ENCODE assay signal across 12 cellular contexts in genomic region chr6:110543106-110543505, GRCh38.
DNase-seq lines count a peak whose midpoint lies in the region; ATAC-seq and TF ChIP-seq lines count a peak whose summit lies in the region.
"Had no signal": no experiment of that assay in that cellular context is flagged by ENCODE, and none has a peak within 500 bp of the region (broad histone marks: within the 10 kb centered on the region; RNA-seq: fewer than 3 reads in every experiment).

No MANE protein-coding gene starts in this region.

- no peak overlapping the region for H2AFZ ChIP-seq in PC-3 (ENCODE audit: low read length)

- peak overlapping the region; percentile 60 for H3K4me3 Mint-ChIP-seq in stimulated activated effector memory CD8-positive, alpha-beta T cell treated with anti-CD3 and anti-CD28 coated beads, Interleukin-12 subunit alpha, Interleukin-12 subunit beta, amount 100 ng/mL, for 72 hours
- H3K4me3 Mint-ChIP-seq: activated T-cell treated with anti-CD3 and anti-CD28 coated beads, Interleukin-2, amount 50 U/mL, for 24 hours; neural crest cell had no signal

- ATAC-seq in PC-3 (peak; percentile 62), Right ventricle myocardium superior (ENCODE audit: poor library complexity) (peak; percentile 42), HG02610 (IDR thresholded peaks at IDR 0.05; ENCODE audit: unreplicated experiment) (no peak), HG02870 (IDR thresholded peaks at IDR 0.05; ENCODE audit: unreplicated experiment) (no peak)
- ATAC-seq in stimulated activated effector memory CD8-positive, alpha-beta T cell treated with anti-CD3 and anti-CD28 coated beads, Interleukin-12 subunit alpha, Interleukin-12 subunit beta, amount 100 ng/mL, for 72 hours = peak; percentile 14

- H3K9ac ChIP-seq in PC-3 (ENCODE audit: low read length) = peak overlapping the region; percentile 25; the same call in 1 of the 2 replicates

- H3F3A ChIP-seq in PC-3 (ENCODE audit: low read length, unreplicated experiment) = peaks cover 7% of the 10 kb centered on the region

- H3K27ac Mint-ChIP-seq in stimulated activated effector memory CD8-positive, alpha-beta T cell treated with anti-CD3 and anti-CD28 coated beads, Interleukin-12 subunit alpha, Interleukin-12 subunit beta, amount 100 ng/mL, for 72 hours = no peak overlapping the region
- H3K27ac Mint-ChIP-seq: activated T-cell treated with anti-CD3 and anti-CD28 coated beads, Interleukin-2, amount 50 U/mL, for 24 hours had no signal

- no peaks in the 10 kb centered on the region for H3K36me3 Mint-ChIP-seq in stimulated activated effector memory CD8-positive, alpha-beta T cell treated with anti-CD3 and anti-CD28 coated beads, Interleukin-12 subunit alpha, Interleukin-12 subunit beta, amount 100 ng/mL, for 72 hours

- no TSS peak for BruUV-seq in PC-3 (replicated peaks; lab: Mats Ljungman, UMichigan)

- POLR2A ChIA-PET in HEK293 (lab: Yijun Ruan, JAX) (no interaction called here), PC-3 (lab: Charles Lee; ENCODE audit: unreplicated experiment) (no interaction called here)

- intact Hi-C loops in PC-3 (cut with micrococcal nuclease) (no loop called here), Right ventricle myocardium superior (cut with DNase I) (no loop called here)

- DNase-seq in PC-3 = peak; percentile 81
- no peak for DNase-seq in Right ventricle myocardium superior
- DNase-seq in stimulated activated effector memory CD8-positive, alpha-beta T cell treated with anti-CD3 and anti-CD28 coated beads, Interleukin-12 subunit alpha, Interleukin-12 subunit beta, amount 100 ng/mL, for 72 hours (ENCODE audit: low spot score in 2 of 2) = no peak
- no peak for DNase-seq in effector CD8-positive, alpha-beta T cell (lab: John Stamatoyannopoulos, UW)
- no peak for DNase-seq in NCI-H2107 treated with DMSO at 0.1 percent for 48 hours (lab: John Stamatoyannopoulos, UW; ENCODE audit: unreplicated experiment)
- DNase-seq: activated T-cell treated with anti-CD3 and anti-CD28 coated beads, Interleukin-2, amount 50 U/mL, for 24 hours; NCI-H187 treated with DMSO at 0.1 percent for 48 hours; WERI-Rb-1 had no signal

- no peaks in the 10 kb centered on the region for H4K20me1 ChIP-seq in PC-3 (ENCODE audit: low read length)

- H3K4me3 ChIP-seq in HEK293 (ENCODE audit: low read depth, low read length) (no peak overlapping the region), PC-3 (ENCODE audit: low read length) (no peak overlapping the region)

- H3K4me1 ChIP-seq in HEK293 (ENCODE audit: control insufficient read depth, insufficient read depth, low read length) (no peaks in the 10 kb centered on the region), PC-3 (ENCODE audit: insufficient read depth, low read length) (peaks cover 55% of the 10 kb centered on the region)

- TF ChIP-seq CTCF in HEK293 (tag by site-specific recombination; IDR thresholded peaks at IDR 0.05) = no peak
- peak; percentile 37 for TF ChIP-seq CTCF in PC-3 (conservative IDR thresholded peaks at IDR 0.05; ENCODE audit: low read depth, low read length)

- H3K27ac ChIP-seq in HEK293 (ENCODE audit: extremely low read depth, low read depth, low read length) (no peak overlapping the region), PC-3 (ENCODE audit: low read length) (peak overlapping the region; percentile 75)
- H3K27ac ChIP-seq: WERI-Rb-1 had no signal

- 0 out of 2 replicates have a peak, but pooled peaks cover 4% of the 10 kb centered on the region for H3K79me2 ChIP-seq in PC-3 (ENCODE audit: low read length)

- no peaks in the 10 kb centered on the region for H3K9me2 ChIP-seq in PC-3 (replicated peaks; ENCODE audit: low read length)

- H3K4me2 ChIP-seq in PC-3 (ENCODE audit: low read length) = peak overlapping the region; percentile 28; the same call in 1 of the 2 replicates

- H3K9me3 ChIP-seq in HEK293 (ENCODE audit: control insufficient read depth, insufficient read depth, low read depth, low read length) = no peaks in the 10 kb centered on the region
- H3K9me3 ChIP-seq in PC-3 (ENCODE audit: low read length) = no peaks in the 10 kb centered on the region; the same call in 1 of the 2 replicates

- H3K4me1 Mint-ChIP-seq in stimulated activated effector memory CD8-positive, alpha-beta T cell treated with anti-CD3 and anti-CD28 coated beads, Interleukin-12 subunit alpha, Interleukin-12 subunit beta, amount 100 ng/mL, for 72 hours = peaks cover 29% of the 10 kb centered on the region

- CTCF ChIA-PET in HEK293 (lab: Yijun Ruan, JAX) = interaction anchor here (1.6 kb wide), 1 partner anchor 16 kb away, joined by 6 read pairs; no protein-coding TSS in a partner anchor
- CTCF ChIA-PET in PC-3 (lab: Charles Lee) = no interaction called here

- no peaks in the 10 kb centered on the region for H3K27me3 ChIP-seq in PC-3 (ENCODE audit: low read length)

- H3K36me3 ChIP-seq in HEK293 (ENCODE audit: control insufficient read depth in 2 of 2, insufficient read depth in 1 of 2, low read length in 2 of 2) (no peaks in the 10 kb centered on the region), PC-3 (ENCODE audit: low read depth, low read length) (no peaks in the 10 kb centered on the region)
- H3K36me3 ChIP-seq: WERI-Rb-1 had no signal

- peaks cover 4% of the 10 kb centered on the region for H3K9me3 Mint-ChIP-seq in stimulated activated effector memory CD8-positive, alpha-beta T cell treated with anti-CD3 and anti-CD28 coated beads, Interleukin-12 subunit alpha, Interleukin-12 subunit beta, amount 100 ng/mL, for 72 hours

TF ChIP-seq in HEK293, 187 proteins besides CTCF, POLR2A, EP300 and RAD21:
- no peak for TF ChIP-seq ZFP69B (tag by site-specific recombination; IDR thresholded peaks at IDR 0.05)
- TF ChIP-seq, protein P1, sequence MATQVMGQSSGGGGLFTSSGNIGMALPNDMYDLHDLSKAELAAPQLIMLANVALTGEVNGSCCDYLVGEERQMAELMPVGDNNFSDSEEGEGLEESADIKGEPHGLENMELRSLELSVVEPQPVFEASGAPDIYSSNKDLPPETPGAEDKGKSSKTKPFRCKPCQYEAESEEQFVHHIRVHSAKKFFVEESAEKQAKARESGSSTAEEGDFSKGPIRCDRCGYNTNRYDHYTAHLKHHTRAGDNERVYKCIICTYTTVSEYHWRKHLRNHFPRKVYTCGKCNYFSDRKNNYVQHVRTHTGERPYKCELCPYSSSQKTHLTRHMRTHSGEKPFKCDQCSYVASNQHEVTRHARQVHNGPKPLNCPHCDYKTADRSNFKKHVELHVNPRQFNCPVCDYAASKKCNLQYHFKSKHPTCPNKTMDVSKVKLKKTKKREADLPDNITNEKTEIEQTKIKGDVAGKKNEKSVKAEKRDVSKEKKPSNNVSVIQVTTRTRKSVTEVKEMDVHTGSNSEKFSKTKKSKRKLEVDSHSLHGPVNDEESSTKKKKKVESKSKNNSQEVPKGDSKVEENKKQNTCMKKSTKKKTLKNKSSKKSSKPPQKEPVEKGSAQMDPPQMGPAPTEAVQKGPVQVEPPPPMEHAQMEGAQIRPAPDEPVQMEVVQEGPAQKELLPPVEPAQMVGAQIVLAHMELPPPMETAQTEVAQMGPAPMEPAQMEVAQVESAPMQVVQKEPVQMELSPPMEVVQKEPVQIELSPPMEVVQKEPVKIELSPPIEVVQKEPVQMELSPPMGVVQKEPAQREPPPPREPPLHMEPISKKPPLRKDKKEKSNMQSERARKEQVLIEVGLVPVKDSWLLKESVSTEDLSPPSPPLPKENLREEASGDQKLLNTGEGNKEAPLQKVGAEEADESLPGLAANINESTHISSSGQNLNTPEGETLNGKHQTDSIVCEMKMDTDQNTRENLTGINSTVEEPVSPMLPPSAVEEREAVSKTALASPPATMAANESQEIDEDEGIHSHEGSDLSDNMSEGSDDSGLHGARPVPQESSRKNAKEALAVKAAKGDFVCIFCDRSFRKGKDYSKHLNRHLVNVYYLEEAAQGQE (tag by site-specific recombination; IDR thresholded peaks at IDR 0.05) = no peak
- peak; percentile 51; the same call in 1 of the 2 replicates for TF ChIP-seq HIC1 (tag by site-specific recombination; IDR thresholded peaks at IDR 0.05)
- TF ChIP-seq ZNF2 (tag by site-specific recombination; IDR thresholded peaks at IDR 0.05) = no peak
- no peak for TF ChIP-seq ZNF138 (tag by site-specific recombination; IDR thresholded peaks at IDR 0.05; ENCODE audit: borderline replicate concordance)
- no peak for TF ChIP-seq ZNF248 (tag by site-specific recombination; IDR thresholded peaks at IDR 0.05)
- no peak for TF ChIP-seq SETDB1 (IDR thresholded peaks at IDR 0.05; ENCODE audit: insufficient read length, low read length)

Comparison
In these comparisons a context has a peak if more than half of its experiments do, and no peak if none do; other contexts are left out.
1. ATAC-seq: peak in PC-3 (single experiment), Right ventricle myocardium superior (single experiment) and stimulated activated effector memory CD8-positive, alpha-beta T cell treated with anti-CD3 and anti-CD28 coated beads, Interleukin-12 subunit alpha, Interleukin-12 subunit beta, amount 100 ng/mL, for 72 hours (single experiment); none in HG02610 (single experiment) and HG02870 (single experiment).